Comparison of ENCODE assay signal across 11 cellular contexts in the genomic region with DNA sequence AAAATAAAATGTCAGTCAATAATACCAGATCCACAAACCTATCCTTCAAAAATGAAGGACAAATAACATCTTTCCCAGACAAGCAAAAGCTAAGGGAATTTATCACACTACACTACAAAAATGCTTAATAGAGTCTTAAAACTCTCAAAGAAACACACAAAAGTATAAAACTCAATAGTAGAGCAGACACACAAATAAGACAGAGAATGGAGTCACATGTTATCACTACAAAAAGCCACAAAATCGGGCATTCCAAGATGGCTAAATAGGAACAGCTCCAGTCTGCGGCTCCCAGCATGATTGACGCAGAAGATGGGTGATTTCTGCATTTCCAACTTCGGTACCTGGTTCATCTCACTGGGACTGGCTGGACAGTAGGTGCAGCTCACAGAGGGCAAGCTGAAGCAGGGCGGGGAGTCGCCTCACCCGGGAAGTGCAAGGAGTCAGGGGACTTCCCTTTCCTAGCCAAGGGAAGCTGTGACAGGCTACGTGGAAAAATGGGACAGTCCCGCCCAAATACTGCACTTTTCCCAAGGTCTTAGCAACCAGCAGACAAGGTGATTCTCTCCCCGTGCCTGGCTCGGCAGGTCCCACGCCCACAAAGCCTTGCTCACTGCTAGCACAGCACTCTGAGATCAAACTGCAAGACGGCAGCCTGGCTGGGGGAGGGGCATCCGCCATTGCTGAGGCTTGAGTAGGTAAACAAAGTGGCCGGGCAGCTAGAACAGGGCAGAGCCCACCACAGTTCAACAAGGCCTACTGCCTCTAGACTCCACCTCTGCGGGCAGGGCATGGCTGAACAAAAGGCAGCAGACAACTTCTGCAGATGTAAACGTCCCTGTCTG. TPM values are rescaled to one million over a fixed set of nuclear protein-coding genes. Genes with fewer than 3 reads are reported as not detected.
DNase-seq lines count a peak whose midpoint lies in the region; ATAC-seq and TF ChIP-seq lines count a peak whose summit lies in the region.
"Had no signal": no experiment of that assay in that cellular context is flagged by ENCODE, and none has a peak within 500 bp of the region (broad histone marks: within the 10 kb centered on the region; RNA-seq: fewer than 3 reads in every experiment).

No MANE protein-coding gene starts in this region.

- peak overlapping the region; percentile 92 for H3K27ac ChIP-seq in hepatocyte
- H3K27ac ChIP-seq: C4-2B had no signal

- H3K4me3 Mint-ChIP-seq in activated T-cell treated with anti-CD3 and anti-CD28 coated beads, Interleukin-2, amount 50 U/mL, for 24 hours = peak overlapping the region; percentile 75

- no peak for TF ChIP-seq CTCF in hepatocyte (IDR thresholded peaks at IDR 0.05; ENCODE audit: poor library complexity)

- no peaks in the 10 kb centered on the region for H4K20me1 ChIP-seq in hepatocyte (ENCODE audit: insufficient read depth, poor library complexity, severe bottlenecking)

- no peak for ATAC-seq in GM21723 (IDR thresholded peaks at IDR 0.05; ENCODE audit: unreplicated experiment)
- no peak for ATAC-seq in HG02885 (IDR thresholded peaks at IDR 0.05; ENCODE audit: poor library complexity, unreplicated experiment)

- peaks cover 12% of the 10 kb centered on the region for H3K9me3 Mint-ChIP-seq in activated T-cell treated with anti-CD3 and anti-CD28 coated beads, Interleukin-2, amount 50 U/mL, for 24 hours

- no peaks in the 10 kb centered on the region for H3K27me3 Mint-ChIP-seq in activated T-cell treated with anti-CD3 and anti-CD28 coated beads, Interleukin-2, amount 50 U/mL, for 24 hours

- H3K4me2 ChIP-seq in hepatocyte = peak overlapping the region; percentile 67

- H3K36me3 ChIP-seq in hepatocyte (replicated peaks; ENCODE audit: insufficient read depth, low read depth) = no peaks in the 10 kb centered on the region

- no peaks in the 10 kb centered on the region for H3K9me2 ChIP-seq in hepatocyte (replicated peaks; ENCODE audit: insufficient read depth)

- H3K9me3 ChIP-seq in hepatocyte (ENCODE audit: low read depth) = no peaks in the 10 kb centered on the region

- peaks cover 44% of the 10 kb centered on the region for H3K79me2 ChIP-seq in hepatocyte

- 12% methylated on average over 17 of the region's 17 CpGs for WGBS in hepatocyte (ENCODE audit: low lambda C conversion rate, missing lambda C conversion rate)

- H3K27me3 ChIP-seq in hepatocyte = no peaks in the 10 kb centered on the region

- peak overlapping the region; percentile 90 for H3K27ac Mint-ChIP-seq in activated T-cell treated with anti-CD3 and anti-CD28 coated beads, Interleukin-2, amount 50 U/mL, for 24 hours

- peak overlapping the region; percentile 19 for H2AFZ ChIP-seq in hepatocyte

- DNase-seq in activated gamma-delta T cell treated with Interleukin-2 at 50 U/mL for 16 hours = peak; percentile 60
- no peak for DNase-seq in activated gamma-delta T cell (lab: John Stamatoyannopoulos, UW)
- peak; percentile 82 for DNase-seq in activated T-cell treated with anti-CD3 and anti-CD28 coated beads, Interleukin-2, amount 50 U/mL, for 24 hours
- DNase-seq in hepatocyte (ENCODE audit: low spot score) = peak; percentile 79
- DNase-seq in stimulated activated CD8-positive, alpha-beta memory T cell treated with anti-CD3 and anti-CD28 coated beads, Interleukin-4, amount 100 ng/mL, for 24 hours (ENCODE audit: low read depth) = peak; percentile 64
- DNase-seq in SIG-M5 (lab: John Stamatoyannopoulos, UW) = no peak
- DNase-seq: NCI-H524 treated with DMSO at 0.1 percent for 48 hours; stimulated activated CD4-positive, alpha-beta T cell treated with anti-CD3 and anti-CD28 coated beads, Interleukin-4, amount 100 ng/mL, for 1 hour had no signal

- peaks cover 62% of the 10 kb centered on the region for H3K4me1 Mint-ChIP-seq in activated T-cell treated with anti-CD3 and anti-CD28 coated beads, Interleukin-2, amount 50 U/mL, for 24 hours (ENCODE audit: low read depth)

- H3K36me3 Mint-ChIP-seq in activated T-cell treated with anti-CD3 and anti-CD28 coated beads, Interleukin-2, amount 50 U/mL, for 24 hours (ENCODE audit: low read depth) = peaks cover 25% of the 10 kb centered on the region

- peak overlapping the region; percentile 4 for H3K4me3 ChIP-seq in hepatocyte

- H3K4me1 ChIP-seq in hepatocyte (ENCODE audit: insufficient read depth) = peaks cover 11% of the 10 kb centered on the region

RNA-seq across cellular contexts. Expression of a gene that starts 46.3 kb away (rescaled TPM):
- 32.4 and 40.9 TPM in 2 replicates for total RNA-seq in hepatocyte
- 7.7 and 10.1 TPM in 2 replicates for polyA plus RNA-seq in hepatocyte

Comparison
In these comparisons a context has a peak if more than half of its experiments do, and no peak if none do; other contexts are left out.
1. DNase-seq: peak in activated gamma-delta T cell treated with Interleukin-2 at 50 U/mL for 16 hours (single experiment), activated T-cell treated with anti-CD3 and anti-CD28 coated beads, Interleukin-2, amount 50 U/mL, for 24 hours (single experiment), hepatocyte (single experiment) and stimulated activated CD8-positive, alpha-beta memory T cell treated with anti-CD3 and anti-CD28 coated beads, Interleukin-4, amount 100 ng/mL, for 24 hours (single experiment); none in activated gamma-delta T cell (single experiment) and SIG-M5 (single experiment).